30 cellular contexts compared by ENCODE assay signal in genomic region chr7:7399707-7400106, GRCh38.
"Had no signal": no experiment of that assay in that cellular context is flagged by ENCODE, and none has a peak within 500 bp of the region (broad histone marks: within the 10 kb centered on the region; RNA-seq: fewer than 3 reads in every experiment).

No MANE protein-coding gene starts in this region.

- H3K36me3 Mint-ChIP-seq: activated CD4-positive, alpha-beta memory T cell treated with anti-CD3 and anti-CD28 coated beads for 36 hours; activated naive CD8-positive, alpha-beta T cell treated with anti-CD3 and anti-CD28 coated beads for 36 hours; naive B cell had no signal

- H3K9me3 Mint-ChIP-seq: activated CD4-positive, alpha-beta memory T cell treated with anti-CD3 and anti-CD28 coated beads for 36 hours; activated CD4-positive, alpha-beta T cell treated with anti-CD3 and anti-CD28 coated beads, Interleukin-2, amount 10 ng/mL, durations not matched to agents 24 days and 14 days; activated naive CD4-positive, alpha-beta T cell treated with anti-CD3 and anti-CD28 coated beads for 36 hours; activated naive CD8-positive, alpha-beta T cell treated with anti-CD3 and anti-CD28 coated beads for 36 hours; activated T-helper 1 cell treated with anti-CD3 and anti-CD28 coated beads, Interleukin-12 subunit alpha, Interleukin-12 subunit beta, Interleukin-2, Interleukin-4 antibody, amounts not matched to agents 30 ng/mL and 10 ng/mL and 1 ng/mL, durations not matched to agents 14 hours and 24 hours and 36 hours; central memory CD8-positive, alpha-beta T cell had no signal

- H3K27me3 ChIP-seq: adrenal gland, ascending aorta, breast epithelium, ovary, sigmoid colon, testis, uterus had no signal

- H3K9me3 ChIP-seq: adrenal gland, ascending aorta, breast epithelium, ovary, prostate gland, sigmoid colon, testis, uterus had no signal

- H3K27ac ChIP-seq: adrenal gland, ascending aorta, breast epithelium, ovary, prostate gland, sigmoid colon, testis, uterus had no signal

- H3K4me1 Mint-ChIP-seq: activated CD4-positive, alpha-beta T cell treated with anti-CD3 and anti-CD28 coated beads, Interleukin-2, amount 10 ng/mL, durations not matched to agents 24 days and 14 days; activated naive CD8-positive, alpha-beta T cell treated with anti-CD3 and anti-CD28 coated beads for 36 hours; central memory CD8-positive, alpha-beta T cell; naive B cell; T-helper 17 cell had no signal

- H3K4me3 Mint-ChIP-seq: activated CD4-positive, alpha-beta memory T cell treated with anti-CD3 and anti-CD28 coated beads for 36 hours; activated CD4-positive, alpha-beta T cell treated with anti-CD3 and anti-CD28 coated beads, Interleukin-2, amount 10 ng/mL, durations not matched to agents 24 days and 14 days; activated naive CD4-positive, alpha-beta T cell treated with anti-CD3 and anti-CD28 coated beads for 36 hours; activated naive CD8-positive, alpha-beta T cell treated with anti-CD3 and anti-CD28 coated beads for 36 hours; activated T-helper 1 cell treated with anti-CD3 and anti-CD28 coated beads, Interleukin-12 subunit alpha, Interleukin-12 subunit beta, Interleukin-2, Interleukin-4 antibody, amounts not matched to agents 30 ng/mL and 10 ng/mL and 1 ng/mL, durations not matched to agents 14 hours and 24 hours and 36 hours; central memory CD8-positive, alpha-beta T cell; naive B cell; T-helper 17 cell had no signal

- H3K27ac Mint-ChIP-seq: activated CD4-positive, alpha-beta memory T cell treated with anti-CD3 and anti-CD28 coated beads for 36 hours; activated CD4-positive, alpha-beta T cell treated with anti-CD3 and anti-CD28 coated beads, Interleukin-2, amount 10 ng/mL, durations not matched to agents 24 days and 14 days; activated naive CD4-positive, alpha-beta T cell treated with anti-CD3 and anti-CD28 coated beads for 36 hours; activated naive CD8-positive, alpha-beta T cell treated with anti-CD3 and anti-CD28 coated beads for 36 hours; activated T-helper 1 cell treated with anti-CD3 and anti-CD28 coated beads, Interleukin-12 subunit alpha, Interleukin-12 subunit beta, Interleukin-2, Interleukin-4 antibody, amounts not matched to agents 30 ng/mL and 10 ng/mL and 1 ng/mL, durations not matched to agents 14 hours and 24 hours and 36 hours; T-helper 17 cell had no signal

- H3K4me3 ChIP-seq: adrenal gland, ascending aorta, breast epithelium, ovary, prostate gland, sigmoid colon, testis, uterus had no signal

- H3K36me3 ChIP-seq: adrenal gland, ascending aorta, breast epithelium, ovary, prostate gland, sigmoid colon, uterus had no signal

- H3K4me1 ChIP-seq: ascending aorta, breast epithelium, prostate gland, sigmoid colon, testis, uterus had no signal

- H3K27me3 Mint-ChIP-seq: activated CD4-positive, alpha-beta memory T cell treated with anti-CD3 and anti-CD28 coated beads for 36 hours; activated CD4-positive, alpha-beta T cell treated with anti-CD3 and anti-CD28 coated beads, Interleukin-2, amount 10 ng/mL, durations not matched to agents 24 days and 14 days; activated naive CD8-positive, alpha-beta T cell treated with anti-CD3 and anti-CD28 coated beads for 36 hours had no signal

- ATAC-seq: left lobe of liver, T-helper 17 cell had no signal

- DNase-seq: activated CD4-positive, alpha-beta memory T cell treated with anti-CD3 and anti-CD28 coated beads for 36 hours; activated CD4-positive, alpha-beta T cell treated with anti-CD3 and anti-CD28 coated beads, Interleukin-2, amount 10 ng/mL, durations not matched to agents 24 days and 14 days; activated CD4-positive, CD25-positive, alpha-beta regulatory T cell treated with anti-CD3 and anti-CD28 coated beads, Interleukin-2, amount 50 U/mL, for 72 hours; activated CD8-positive, alpha-beta memory T cell treated with anti-CD3 and anti-CD28 coated beads, Interleukin-2, amount 50 U/mL, for 4 hours; activated effector memory CD4-positive, alpha-beta T cell treated with anti-CD3 and anti-CD28 coated beads, Interleukin-2, amount 50 U/mL, for 16 hours; activated naive CD4-positive, alpha-beta T cell treated with anti-CD3 and anti-CD28 coated beads for 36 hours; activated naive CD8-positive, alpha-beta T cell treated with anti-CD3 and anti-CD28 coated beads for 36 hours; activated T-cell treated with anti-CD3 and anti-CD28 coated beads, Interleukin-2, amount 50 U/mL, for 1 hour; adrenal gland; dermis blood vessel endothelial cell; effector memory CD4-positive, alpha-beta T cell; head of caudate nucleus; hippocampal formation; kidney; naive B cell; ovary; retina; sigmoid colon; stimulated activated naive CD4-positive, alpha-beta T cell treated with Interleukin-2 at 50 U/mL for 16 hours; T-helper 17 cell; T1000; testis; trophoblast cell; uterus had no signal
